1 cellular context compared by ENCODE assay signal in genomic region chr9:91359083-91359482, GRCh38.
A peak's percentile ranks its signal among the peaks of the same experiment; 100 is the strongest.
TF ChIP-seq lines count a peak whose summit lies in the region.

No MANE protein-coding gene starts in this region.

TF ChIP-seq in GM12878, 131 proteins besides CTCF, POLR2A, EP300 and RAD21 (continued from another document):
- TF ChIP-seq, protein P1, sequence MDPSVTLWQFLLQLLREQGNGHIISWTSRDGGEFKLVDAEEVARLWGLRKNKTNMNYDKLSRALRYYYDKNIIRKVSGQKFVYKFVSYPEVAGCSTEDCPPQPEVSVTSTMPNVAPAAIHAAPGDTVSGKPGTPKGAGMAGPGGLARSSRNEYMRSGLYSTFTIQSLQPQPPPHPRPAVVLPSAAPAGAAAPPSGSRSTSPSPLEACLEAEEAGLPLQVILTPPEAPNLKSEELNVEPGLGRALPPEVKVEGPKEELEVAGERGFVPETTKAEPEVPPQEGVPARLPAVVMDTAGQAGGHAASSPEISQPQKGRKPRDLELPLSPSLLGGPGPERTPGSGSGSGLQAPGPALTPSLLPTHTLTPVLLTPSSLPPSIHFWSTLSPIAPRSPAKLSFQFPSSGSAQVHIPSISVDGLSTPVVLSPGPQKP (IDR thresholded peaks at IDR 0.05; ENCODE audit: low read depth, low read length): no peak
- no peak for TF ChIP-seq NFYA (IDR thresholded peaks at IDR 0.05; ENCODE audit: borderline replicate concordance, low read depth, low read length)
- TF ChIP-seq ZSCAN29 (IDR thresholded peaks at IDR 0.05): no peak
- no peak for TF ChIP-seq SIN3A (IDR thresholded peaks at IDR 0.05; ENCODE audit: low read depth, low read length)
- no peak for TF ChIP-seq EZH2 (IDR thresholded peaks at IDR 0.05; ENCODE audit: borderline replicate concordance, control insufficient read depth, low read depth, low read length)
- 0 out of 2 replicates have a peak, but pooled peaks have one; percentile 42 for TF ChIP-seq ZNF217 (IDR thresholded peaks at IDR 0.05)
- 0 out of 3 replicates have a peak, but pooled peaks have one; percentile 24 for TF ChIP-seq POU2F2 (IDR thresholded peaks at IDR 0.05; ENCODE audit: borderline replicate concordance, low read depth, low read length)
- no peak for TF ChIP-seq ZBTB40 (IDR thresholded peaks at IDR 0.05; ENCODE audit: borderline replicate concordance)
TF ChIP-seq in GM12878: peak in this region for 20.
